ENCODE assay signal across 10 cellular contexts in the genomic region with DNA sequence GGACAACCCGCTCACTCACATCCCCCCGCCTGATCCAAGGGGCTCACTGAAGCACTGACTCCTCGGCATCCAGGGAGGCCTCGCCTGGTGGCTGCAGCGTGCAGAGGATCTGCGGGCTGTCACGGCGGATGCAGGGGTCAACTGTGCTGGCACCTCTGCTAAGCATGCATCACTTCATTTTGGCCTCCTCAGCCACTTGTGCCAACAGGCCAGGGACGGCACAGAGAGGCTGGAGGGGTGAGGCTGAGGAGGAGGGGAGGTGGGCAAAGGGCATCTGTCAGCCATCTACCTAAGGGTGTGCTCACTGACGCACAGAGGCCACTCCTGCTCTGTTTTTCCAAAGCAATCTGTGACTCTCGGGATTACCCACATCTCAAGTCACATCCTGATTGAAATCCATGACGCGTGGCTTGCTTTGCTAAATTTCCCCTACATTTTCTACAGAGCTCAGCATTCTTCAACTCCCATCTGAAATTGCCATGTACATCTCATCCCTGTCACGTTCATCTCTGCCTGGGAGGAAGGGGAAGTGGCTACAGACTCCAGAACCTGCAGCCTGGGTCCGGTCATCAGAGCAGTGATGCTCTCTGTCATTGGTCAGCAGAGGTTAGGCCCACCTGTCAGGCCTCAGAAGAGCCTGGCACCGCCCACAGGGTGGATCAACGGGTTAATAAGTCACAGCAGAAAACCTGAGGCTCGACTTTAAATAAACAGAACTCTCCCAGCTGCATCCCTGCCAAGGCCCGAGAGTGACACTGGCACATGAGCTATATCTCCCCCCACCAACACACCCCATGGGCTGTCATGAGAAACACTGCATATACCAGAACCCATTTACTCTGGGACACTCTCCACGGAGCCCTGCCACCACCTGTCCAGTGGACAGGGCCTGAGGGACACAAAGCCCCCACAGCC. TPM values are rescaled to one million over a fixed set of nuclear protein-coding genes. Genes with fewer than 3 reads are reported as not detected.
DNase-seq lines count a peak whose midpoint lies in the region; ATAC-seq, FAIRE-seq and TF ChIP-seq lines count a peak whose summit lies in the region.
"Had no signal": no experiment of that assay in that cellular context is flagged by ENCODE, and none has a peak within 500 bp of the region (broad histone marks: within the 10 kb centered on the region; RNA-seq: fewer than 3 reads in every experiment).

No MANE protein-coding gene starts in this region.

- H3K9me3 ChIP-seq in gastrocnemius medialis, result no peaks in the 10 kb centered on the region
- H3K9me3 ChIP-seq: tibial artery had no signal

- intact Hi-C loops in gastrocnemius medialis (cut with DNase I; ENCODE audit: low total_unique reads), result loop anchor here (2.0 kb wide), 1 partner anchor 15 kb away; no protein-coding TSS in a partner anchor

- H3K4me1 ChIP-seq in gastrocnemius medialis, result peaks cover 100% of the 10 kb centered on the region in 2 donors

- in situ Hi-C loops in gastrocnemius medialis (cut with MboI; ENCODE audit: low sequenced_read_pairs in 4 of 4), result no loop called here

- ATAC-seq in gastrocnemius medialis, result no peak
- no peak for ATAC-seq in omental fat pad (ENCODE audit: low FRiP score)
- ATAC-seq in GM18505 (IDR thresholded peaks at IDR 0.05; ENCODE audit: unreplicated experiment), result no peak

- TF ChIP-seq POLR2A in gastrocnemius medialis (IDR thresholded peaks at IDR 0.05), result no peak
- no peak for TF ChIP-seq POLR2A in GM18505 (IDR thresholded peaks at IDR 0.05; ENCODE audit: borderline replicate concordance, extremely low read depth, insufficient read depth, insufficient read length)

- DNase-seq in GM19239 (ENCODE audit: insufficient read length, low spot score) (peak; percentile 74), LNCaP clone FGC (ENCODE audit: low read depth) (peak; percentile 94), glomerular visceral epithelial cell (ENCODE audit: extremely low spot score) (peak; percentile 86), gastrocnemius medialis (no peak), omental fat pad (ENCODE audit: low spot score) (no peak)
- DNase-seq in activated effector memory CD4-positive, alpha-beta T cell treated with anti-CD3 and anti-CD28 coated beads, Interleukin-2, amount 50 U/mL, for 16 hours, result no peak
- DNase-seq in NK-92 treated with Interleukin-12 subunit alpha and Interleukin-12 subunit beta, amount 100 ng/mL, for 24 hours (lab: John Stamatoyannopoulos, UW), result no peak
- DNase-seq: tibial artery had no signal

- H3K36me3 ChIP-seq in gastrocnemius medialis, result no peaks in the 10 kb centered on the region
- H3K36me3 ChIP-seq: tibial artery had no signal

- H3K27ac ChIP-seq in gastrocnemius medialis, result peak overlapping the region; percentile 94 to 99 (median 98)

- TF ChIP-seq CTCF in LNCaP clone FGC (IDR thresholded peaks at IDR 0.05; ENCODE audit: control insufficient read depth, extremely low read depth, insufficient read depth) (no peak), gastrocnemius medialis (IDR thresholded peaks at IDR 0.05 in 4 of 5, conservative IDR thresholded peaks at IDR 0.05 in 1 of 5) (no peak), omental fat pad (IDR thresholded peaks at IDR 0.05) (no peak)

- no peaks in the 10 kb centered on the region for H3K27me3 ChIP-seq in gastrocnemius medialis
- H3K27me3 ChIP-seq: tibial artery had no signal

- peak; percentile 97 for FAIRE-seq in GM19239 (lab: Jason Lieb, UNC)
- FAIRE-seq: colon had no signal

- H3K4me3 ChIP-seq in LNCaP clone FGC (ENCODE audit: low read depth, low read length) (peak overlapping the region; percentile 29), gastrocnemius medialis (no peak overlapping the region)
- H3K4me3 ChIP-seq: tibial artery had no signal

RNA-seq across cellular contexts. Expression of gene ELL, which starts 17.6 kb away (rescaled TPM):
- total RNA-seq in gastrocnemius medialis (10 to 100 TPM; 21.8 to 30.8 (median 27.3) TPM), omental fat pad (10 to 100 TPM; 18.1 to 43.1 (median 24.8) TPM)

RNA-seq across cellular contexts. Expression of gene FKBP8, which starts 39.1 kb away (rescaled TPM):
- total RNA-seq in gastrocnemius medialis (100 to 1,000 TPM; 157 to 195 (median 184) TPM), omental fat pad (100 to 1,000 TPM; 193 to 275 (median 236) TPM)

RNA-seq across cellular contexts. Expression of gene KXD1, which starts 53.4 kb away (rescaled TPM):
- 100 to 1,000 TPM in 3 of 4 donors, 10 to 100 TPM in 1; 97.1 to 155 (median 106) TPM for total RNA-seq in gastrocnemius medialis
- 100 to 1,000 TPM in 3 of 4 donors, 10 to 100 TPM in 1; 96.9 to 140 (median 102) TPM for total RNA-seq in omental fat pad

Comparison
In these comparisons a context has a peak if more than half of its experiments do, and no peak if none do; other contexts are left out.
1. DNase-seq: peak in GM19239 (single experiment), LNCaP clone FGC (single experiment) and glomerular visceral epithelial cell (single experiment); none in gastrocnemius medialis (0 of 2), activated effector memory CD4-positive, alpha-beta T cell treated with anti-CD3 and anti-CD28 coated beads, Interleukin-2, amount 50 U/mL, for 16 hours (single experiment), NK-92 treated with Interleukin-12 subunit alpha and Interleukin-12 subunit beta, amount 100 ng/mL, for 24 hours (single experiment) and omental fat pad (single experiment).